1 cellular context compared by ENCODE assay signal in genomic region chr9:128102196-128102595, GRCh38.
TF ChIP-seq lines count a peak whose summit lies in the region.

No MANE protein-coding gene starts in this region.

TF ChIP-seq in K562, 482 proteins besides CTCF, POLR2A, EP300 and RAD21:
- TF ChIP-seq ZSCAN32 (CRISPR knock-in tag; IDR thresholded peaks at IDR 0.05) (no peak), GATA2 (CRISPR knock-in tag; IDR thresholded peaks at IDR 0.05) (0 out of 2 replicates have a peak, but pooled peaks have one; percentile 9), GTF2A2 (tag; IDR thresholded peaks at IDR 0.05) (no peak), BDP1 (IDR thresholded peaks at IDR 0.05; ENCODE audit: insufficient read depth, insufficient read length) (no peak), ZNF586 (CRISPR knock-in tag; conservative IDR thresholded peaks at IDR 0.05) (no peak), POLR2G (IDR thresholded peaks at IDR 0.05; ENCODE audit: low read depth, low read length) (0 out of 2 replicates have a peak, but pooled peaks have one; percentile 31), TSHZ1 (CRISPR knock-in tag; IDR thresholded peaks at IDR 0.05) (no peak), PHB2 (IDR thresholded peaks at IDR 0.05; ENCODE audit: low read depth) (no peak)
